Comparison of ENCODE assay signal across 1 cellular context in genomic region chr11:11157201-11157600, GRCh38.
TF ChIP-seq lines count a peak whose summit lies in the region.

No MANE protein-coding gene starts in this region.

TF ChIP-seq in GM23338, 12 proteins besides CTCF, POLR2A, EP300 and RAD21 (continued from another document):
- TF ChIP-seq ETS1 (IDR thresholded peaks at IDR 0.05) (no peak), ZNF331 (CRISPR knock-in tag; IDR thresholded peaks at IDR 0.05; ENCODE audit: low read depth) (no peak)
TF ChIP-seq in GM23338: peak in this region for 0.
